18 cellular contexts compared by ENCODE assay signal in the genomic region with DNA sequence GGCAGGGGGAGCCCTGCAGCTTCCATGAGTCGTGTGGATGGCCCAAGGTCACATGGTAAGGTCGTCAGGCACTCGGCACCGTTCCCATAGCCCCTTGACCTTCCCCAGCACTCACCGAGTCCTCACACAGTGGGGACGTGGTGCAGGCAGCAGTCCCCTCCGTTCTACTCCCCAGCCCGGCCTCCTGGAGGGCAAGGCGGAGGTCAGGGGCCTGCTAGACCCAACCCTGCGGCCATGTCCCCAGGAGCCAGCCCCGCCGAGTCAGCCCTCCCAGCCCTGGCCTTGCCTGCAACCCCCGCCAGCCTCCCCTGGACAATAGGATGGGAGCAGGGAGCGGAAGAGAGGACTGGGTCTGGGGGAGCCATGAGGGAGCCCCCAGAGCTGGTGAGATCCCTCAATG.
"Had no signal": no experiment of that assay in that cellular context is flagged by ENCODE, and none has a peak within 500 bp of the region (broad histone marks: within the 10 kb centered on the region; RNA-seq: fewer than 3 reads in every experiment).

No MANE protein-coding gene starts in this region.

- FAIRE-seq: endothelial cell of umbilical vein had no signal

- DNase-seq: effector CD4-positive, alpha-beta T cell; endodermal cell; erythroblast; foreskin keratinocyte; head of caudate nucleus; left colon; mammary epithelial cell; naive thymus-derived CD4-positive, alpha-beta T cell; nephron progenitor cell; psoas muscle; retina; right lobe of liver; stimulated activated CD4-positive, alpha-beta T cell treated with anti-CD3 and anti-CD28 coated beads, Interleukin-4, amount 100 ng/mL, for 1 hour; stimulated activated CD8-positive, alpha-beta memory T cell treated with anti-CD3 and anti-CD28 coated beads, Interleukin-4, amount 100 ng/mL, for 48 hours; stimulated activated naive CD8-positive, alpha-beta T cell treated with anti-CD3 and anti-CD28 coated beads, Interleukin-15, Interleukin-2, amounts not matched to agents 100 U/mL and 50 U/mL, for 24 hours; thyroid gland; uterus had no signal
